Comparison of ENCODE assay signal across 10 cellular contexts in the genomic region with DNA sequence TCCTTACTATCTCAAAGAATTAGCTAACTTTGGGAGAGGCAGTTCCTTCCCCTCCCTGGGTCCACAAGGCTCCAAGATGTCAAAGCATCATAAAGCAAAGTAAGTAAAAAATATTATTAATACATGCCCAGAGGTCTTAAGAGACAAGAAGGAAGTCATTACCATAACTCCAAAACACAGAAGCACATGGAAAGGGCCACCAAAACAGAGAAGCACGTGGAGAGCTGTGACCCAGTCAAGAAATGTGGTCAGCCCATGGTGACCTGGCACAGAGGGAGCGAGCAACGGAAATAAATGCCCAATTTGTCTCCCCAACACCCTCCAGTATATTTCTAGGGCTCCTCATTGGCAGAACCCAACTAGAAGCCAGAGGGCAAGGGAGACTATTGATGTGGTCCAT.
"Had no signal": no experiment of that assay in that cellular context is flagged by ENCODE, and none has a peak within 500 bp of the region (broad histone marks: within the 10 kb centered on the region; RNA-seq: fewer than 3 reads in every experiment).

No MANE protein-coding gene starts in this region.

- H3K4me1 ChIP-seq: HAP-1 had no signal

- H3K9me3 ChIP-seq: HAP-1 had no signal

- H3K27ac ChIP-seq: GM23248 had no signal

- H3K4me2 ChIP-seq: GM23338 had no signal

- H3K4me1 Mint-ChIP-seq: GM23338, H9 had no signal

- ATAC-seq: GM23338, HCT116 had no signal

- H3K4me3 ChIP-seq: GM23248, GM23338, HAP-1 had no signal

- H3K9ac ChIP-seq: GM23248 had no signal

- DNase-seq: GM23248, GOT3, H9, HCEC 1CT, HFFc6 had no signal

- H3K27ac Mint-ChIP-seq: GM23338, HFFc6 had no signal

- FAIRE-seq: H1, H54 had no signal

- H2AFZ ChIP-seq: GM23248, GM23338 had no signal

- H3K36me3 ChIP-seq: HAP-1 had no signal

- H3K9me3 Mint-ChIP-seq: H9 had no signal

- H3K4me3 Mint-ChIP-seq: GM23338, H9, HFFc6 had no signal
